Comparison of ENCODE assay signal across 19 cellular contexts in the genomic region with DNA sequence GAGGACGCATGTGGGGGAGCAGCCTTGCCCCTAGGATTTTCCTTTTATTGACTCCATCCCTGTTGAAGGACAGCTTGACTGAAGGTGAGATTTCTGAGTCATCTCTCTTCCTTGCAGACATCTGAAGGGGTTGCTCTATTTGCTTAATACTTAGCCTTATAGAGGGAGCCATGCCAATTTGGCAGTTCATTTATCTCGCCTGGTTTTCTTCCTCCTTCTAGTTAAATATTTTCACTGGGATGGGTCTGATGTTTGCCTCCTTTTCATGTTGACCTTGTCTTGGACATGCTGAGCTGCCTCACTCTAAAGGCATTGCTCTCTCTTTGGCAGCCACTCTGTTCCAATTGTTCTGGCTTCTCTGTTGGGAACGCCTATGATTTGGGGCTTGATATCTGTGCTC.
DNase-seq lines count a peak whose midpoint lies in the region; ATAC-seq, FAIRE-seq and TF ChIP-seq lines count a peak whose summit lies in the region.
"Had no signal": no experiment of that assay in that cellular context is flagged by ENCODE, and none has a peak within 500 bp of the region (broad histone marks: within the 10 kb centered on the region; RNA-seq: fewer than 3 reads in every experiment).

No MANE protein-coding gene starts in this region.

- H2AFZ ChIP-seq in PC-3 (ENCODE audit: low read length): no peak overlapping the region
- no peak overlapping the region for H2AFZ ChIP-seq in astrocyte (ENCODE audit: low read depth, low read length)
- H2AFZ ChIP-seq: GM23248 had no signal

- intact Hi-C loops in PC-3 (cut with micrococcal nuclease): loop anchor here (2.0 kb wide), 1 partner anchor 123 kb away; no protein-coding TSS in a partner anchor

- H3K9me3 Mint-ChIP-seq in astrocyte (ENCODE audit: unreplicated experiment): peaks cover 73% of the 10 kb centered on the region
- no peaks in the 10 kb centered on the region for H3K9me3 Mint-ChIP-seq in type B pancreatic cell
- H3K9me3 Mint-ChIP-seq in activated CD8-positive, alpha-beta T cell treated with anti-CD3 and anti-CD28 coated beads, Interleukin-2, amount 10 ng/mL, durations not matched to agents 7 days and 5 days (ENCODE audit: insufficient read depth): peaks cover 10% of the 10 kb centered on the region
- H3K9me3 Mint-ChIP-seq in immature natural killer cell: peaks cover 0 to 6% (median 0%) of the 10 kb centered on the region in 6 donors
- H3K9me3 Mint-ChIP-seq: CD4-positive, alpha-beta T cell had no signal

- H3K36me3 ChIP-seq in PC-3 (ENCODE audit: low read depth, low read length): no peaks in the 10 kb centered on the region
- no peaks in the 10 kb centered on the region for H3K36me3 ChIP-seq in astrocyte (ENCODE audit: insufficient read depth, low read length)
- H3K36me3 ChIP-seq: HAP-1 had no signal

- H3K27me3 Mint-ChIP-seq in astrocyte (ENCODE audit: low read depth, unreplicated experiment) (peaks cover 54% of the 10 kb centered on the region), type B pancreatic cell (peaks cover 6% of the 10 kb centered on the region), immature natural killer cell (ENCODE audit: low read depth in 3 of 3) (peaks cover 0 to 18% (median 3%) of the 10 kb centered on the region in 3 donors)
- H3K27me3 Mint-ChIP-seq in activated CD8-positive, alpha-beta T cell treated with anti-CD3 and anti-CD28 coated beads, Interleukin-2, amount 10 ng/mL, durations not matched to agents 7 days and 5 days (ENCODE audit: low read depth): peaks cover 3% of the 10 kb centered on the region
- H3K27me3 Mint-ChIP-seq: IgD-negative memory B cell had no signal

- H3K36me3 Mint-ChIP-seq in astrocyte (ENCODE audit: low read depth, unreplicated experiment): peaks cover 29% of the 10 kb centered on the region
- H3K36me3 Mint-ChIP-seq in type B pancreatic cell: no peaks in the 10 kb centered on the region
- H3K36me3 Mint-ChIP-seq in activated CD8-positive, alpha-beta T cell treated with anti-CD3 and anti-CD28 coated beads, Interleukin-2, amount 10 ng/mL, durations not matched to agents 7 days and 5 days (ENCODE audit: low read depth): no peaks in the 10 kb centered on the region
- H3K36me3 Mint-ChIP-seq in immature natural killer cell: no peaks in the 10 kb centered on the region
- H3K36me3 Mint-ChIP-seq: IgD-negative memory B cell had no signal

- H4K20me1 ChIP-seq in PC-3 (ENCODE audit: low read length) (no peaks in the 10 kb centered on the region), astrocyte (ENCODE audit: insufficient read depth, low read length) (peaks cover 4% of the 10 kb centered on the region)

- no peak overlapping the region for H3K27ac Mint-ChIP-seq in astrocyte (ENCODE audit: unreplicated experiment)
- H3K27ac Mint-ChIP-seq in type B pancreatic cell: peak overlapping the region; percentile 61
- H3K27ac Mint-ChIP-seq in activated CD8-positive, alpha-beta T cell treated with anti-CD3 and anti-CD28 coated beads, Interleukin-2, amount 10 ng/mL, durations not matched to agents 7 days and 5 days: no peak overlapping the region
- no peak overlapping the region for H3K27ac Mint-ChIP-seq in immature natural killer cell
- H3K27ac Mint-ChIP-seq: CD4-positive, alpha-beta T cell; IgD-negative memory B cell had no signal

- H3K79me2 ChIP-seq in PC-3 (ENCODE audit: low read length) (no peaks in the 10 kb centered on the region), astrocyte (ENCODE audit: insufficient read depth, low read length) (no peaks in the 10 kb centered on the region)

- peak; percentile 78 for ATAC-seq in PC-3
- ATAC-seq in activated CD8-positive, alpha-beta T cell treated with anti-CD3 and anti-CD28 coated beads, Interleukin-2, amount 10 ng/mL, durations not matched to agents 7 days and 5 days: no peak
- ATAC-seq: HepG2 had no signal

- H3K4me3 ChIP-seq in PC-3 (ENCODE audit: low read length) (no peak overlapping the region), astrocyte (ENCODE audit: insufficient read depth, low read depth, low read length) (no peak overlapping the region)
- H3K4me3 ChIP-seq: GM23248, HAP-1 had no signal

- H3K27me3 ChIP-seq in PC-3 (ENCODE audit: low read length) (no peaks in the 10 kb centered on the region), astrocyte (ENCODE audit: insufficient read depth, low read length) (peaks cover 2% of the 10 kb centered on the region)

- TF ChIP-seq CTCF in PC-3 (conservative IDR thresholded peaks at IDR 0.05; ENCODE audit: low read depth, low read length) (no peak), astrocyte (IDR thresholded peaks at IDR 0.05; ENCODE audit: insufficient read depth, low read depth, low read length) (no peak), type B pancreatic cell (conservative IDR thresholded peaks at IDR 0.05) (no peak)

- H3K9me3 ChIP-seq in PC-3 (ENCODE audit: low read length): no peaks in the 10 kb centered on the region
- peaks cover 5% of the 10 kb centered on the region for H3K9me3 ChIP-seq in astrocyte (ENCODE audit: insufficient read depth, low read depth, low read length)
- H3K9me3 ChIP-seq: Caco-2, HAP-1 had no signal

- H3K4me1 ChIP-seq in PC-3 (ENCODE audit: insufficient read depth, low read length) (peaks cover 18% of the 10 kb centered on the region), astrocyte (ENCODE audit: insufficient read depth, low read length) (peaks cover 8% of the 10 kb centered on the region)
- H3K4me1 ChIP-seq: Caco-2, HAP-1 had no signal

- no TSS peak for BruUV-seq in PC-3 (replicated peaks; lab: Mats Ljungman, UMichigan)

- H3K4me1 Mint-ChIP-seq in astrocyte (ENCODE audit: low read depth, unreplicated experiment) (no peaks in the 10 kb centered on the region), type B pancreatic cell (ENCODE audit: unreplicated experiment) (peaks cover 28% of the 10 kb centered on the region), immature natural killer cell (peaks cover 0 to 8% of the 10 kb centered on the region in 2 donors)
- no peaks in the 10 kb centered on the region for H3K4me1 Mint-ChIP-seq in activated CD8-positive, alpha-beta T cell treated with anti-CD3 and anti-CD28 coated beads, Interleukin-2, amount 10 ng/mL, durations not matched to agents 7 days and 5 days (ENCODE audit: low read depth)
- H3K4me1 Mint-ChIP-seq: IgD-negative memory B cell had no signal

- FAIRE-seq in astrocyte (lab: Jason Lieb, UNC): no peak
- FAIRE-seq: D721Med, G401.6, GM12891, GM19239, HepG2 had no signal

- POLR2A ChIA-PET in PC-3 (lab: Charles Lee; ENCODE audit: unreplicated experiment): no interaction called here
- POLR2A ChIA-PET in activated CD8-positive, alpha-beta T cell treated with anti-CD3 and anti-CD28 coated beads, Interleukin-2, amount 10 ng/mL, durations not matched to agents 7 days and 5 days (lab: Charles Lee): no interaction called here

- H3K9ac ChIP-seq in PC-3 (ENCODE audit: low read length) (no peak overlapping the region), astrocyte (ENCODE audit: low read length) (no peak overlapping the region)
- H3K9ac ChIP-seq: GM23248 had no signal

- H3K27ac ChIP-seq in PC-3 (ENCODE audit: low read length) (no peak overlapping the region), astrocyte (ENCODE audit: low read depth, low read length) (no peak overlapping the region)
- H3K27ac ChIP-seq: C4-2B, GM23248 had no signal

- no peaks in the 10 kb centered on the region for H3K9me2 ChIP-seq in PC-3 (replicated peaks; ENCODE audit: low read length)

- H3F3A ChIP-seq in PC-3 (ENCODE audit: low read length, unreplicated experiment): no peaks in the 10 kb centered on the region

- peak; percentile 62 for DNase-seq in PC-3
- peak; percentile 27 for DNase-seq in astrocyte (ENCODE audit: low read depth)
- DNase-seq in mucosa of gallbladder (ENCODE audit: low spot score): peak; percentile 75
- no peak for DNase-seq in type B pancreatic cell (ENCODE audit: extremely low spot score, unreplicated experiment)
- DNase-seq in activated CD8-positive, alpha-beta T cell treated with anti-CD3 and anti-CD28 coated beads, Interleukin-2, amount 10 ng/mL, durations not matched to agents 7 days and 5 days: no peak
- DNase-seq in T-helper 2 cell: no peak
- DNase-seq in immature natural killer cell: no peak
- DNase-seq: ACHN; Caco-2; CD4-positive, alpha-beta T cell; GM23248 had no signal

- H3K4me2 ChIP-seq in PC-3 (ENCODE audit: low read length) (no peak overlapping the region), astrocyte (ENCODE audit: low read length) (no peak overlapping the region)

- no peak overlapping the region for H3K4me3 Mint-ChIP-seq in astrocyte (ENCODE audit: unreplicated experiment)
- H3K4me3 Mint-ChIP-seq in type B pancreatic cell: peak overlapping the region; percentile 52
- no peak overlapping the region for H3K4me3 Mint-ChIP-seq in activated CD8-positive, alpha-beta T cell treated with anti-CD3 and anti-CD28 coated beads, Interleukin-2, amount 10 ng/mL, durations not matched to agents 7 days and 5 days
- H3K4me3 Mint-ChIP-seq in immature natural killer cell: no peak overlapping the region
- H3K4me3 Mint-ChIP-seq: CD4-positive, alpha-beta T cell had no signal

- CTCF ChIA-PET in PC-3 (lab: Charles Lee): interaction anchor here (0.6 kb wide), 1 partner anchor 399 kb away, joined by 3 read pairs; no protein-coding TSS in a partner anchor
- CTCF ChIA-PET in activated CD8-positive, alpha-beta T cell treated with anti-CD3 and anti-CD28 coated beads, Interleukin-2, amount 10 ng/mL, durations not matched to agents 7 days and 5 days (lab: Charles Lee): no interaction called here

Comparison
In these comparisons a context has a peak if more than half of its experiments do, and no peak if none do; other contexts are left out.
1. DNase-seq: peak in PC-3 (single experiment), astrocyte (single experiment) and mucosa of gallbladder (single experiment); none in type B pancreatic cell (single experiment), activated CD8-positive, alpha-beta T cell treated with anti-CD3 and anti-CD28 coated beads, Interleukin-2, amount 10 ng/mL, durations not matched to agents 7 days and 5 days (single experiment), T-helper 2 cell (0 of 5) and immature natural killer cell (0 of 3).